8 cellular contexts compared by ENCODE assay signal in the genomic region with DNA sequence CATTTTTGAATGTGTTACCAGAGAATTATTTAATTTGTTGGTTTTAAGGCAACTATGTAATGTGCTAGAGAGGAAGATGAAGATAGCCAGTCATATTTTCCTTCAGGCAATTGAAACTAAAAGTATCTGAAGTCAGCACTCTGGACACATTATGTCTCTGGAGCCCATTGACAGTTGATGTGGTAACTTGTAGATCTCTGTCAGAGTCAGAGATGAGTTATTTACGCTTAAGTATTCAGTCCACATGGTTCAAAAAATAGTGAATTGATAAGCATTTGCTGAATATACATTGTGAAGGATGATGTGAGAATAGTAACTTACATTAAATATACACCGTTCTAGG. TPM values are rescaled to one million over a fixed set of nuclear protein-coding genes. Genes with fewer than 3 reads are reported as not detected.
A peak's percentile ranks its signal among the peaks of the same experiment; 100 is the strongest.
DNase-seq lines count a peak whose midpoint lies in the region; ATAC-seq, FAIRE-seq and TF ChIP-seq lines count a peak whose summit lies in the region.

No MANE protein-coding gene starts in this region.

- H3K4me3 ChIP-seq in AG04450 (ENCODE audit: low read depth, low read length) (peak overlapping the region; percentile 91), HUES48 (ENCODE audit: low read depth, low read length) (peak overlapping the region; percentile 85), astrocyte (ENCODE audit: insufficient read depth, low read depth, low read length) (peak overlapping the region; percentile 89), lower lobe of right lung (peak overlapping the region; percentile 83)

- DNase-seq in AG04450 (ENCODE audit: low read depth, low spot score) (no peak), astrocyte (ENCODE audit: low read depth) (no peak), lower lobe of right lung (no peak), GDM1 (lab: John Stamatoyannopoulos, UW) (no peak), HuH-7 (ENCODE audit: low spot score) (no peak)
- DNase-seq in stimulated activated CD4-positive, alpha-beta T cell treated with anti-CD3 and anti-CD28 coated beads, Interleukin-15, amount 100 ng/mL, for 24 hours: no peak

- H3K9ac ChIP-seq in HUES48 (ENCODE audit: low read depth, low read length) (no peak overlapping the region), astrocyte (ENCODE audit: low read length) (peak overlapping the region; percentile 56)

- H3K4me1 Mint-ChIP-seq in astrocyte (ENCODE audit: low read depth, unreplicated experiment): peaks cover 9% of the 10 kb centered on the region

- no peak overlapping the region for H3K27ac Mint-ChIP-seq in astrocyte (ENCODE audit: unreplicated experiment)

- peaks cover 63% of the 10 kb centered on the region for H3K79me2 ChIP-seq in astrocyte (ENCODE audit: insufficient read depth, low read length)

- peaks cover 4% of the 10 kb centered on the region for H3K36me3 Mint-ChIP-seq in astrocyte (ENCODE audit: low read depth, unreplicated experiment)

- H3K4me1 ChIP-seq in HUES48 (ENCODE audit: control insufficient read depth, insufficient read depth, low read length) (peaks cover 12% of the 10 kb centered on the region), astrocyte (ENCODE audit: insufficient read depth, low read length) (peaks cover 18% of the 10 kb centered on the region), lower lobe of right lung (peaks cover 51% of the 10 kb centered on the region)

- H3K4me2 ChIP-seq in astrocyte (ENCODE audit: low read length): peak overlapping the region; percentile 97

- H2AFZ ChIP-seq in astrocyte (ENCODE audit: low read depth, low read length): no peak overlapping the region

- H3K9me3 Mint-ChIP-seq in astrocyte (ENCODE audit: unreplicated experiment): no peaks in the 10 kb centered on the region

- H3K9me3 ChIP-seq in AG04450 (ENCODE audit: control insufficient read depth, insufficient read depth, low read length) (no peaks in the 10 kb centered on the region; the same call in 1 of the 2 replicates), HUES48 (ENCODE audit: control insufficient read depth, insufficient read depth, low read length) (no peaks in the 10 kb centered on the region), astrocyte (ENCODE audit: insufficient read depth, low read depth, low read length) (no peaks in the 10 kb centered on the region), lower lobe of right lung (no peaks in the 10 kb centered on the region)

- H3K27me3 ChIP-seq in AG04450 (ENCODE audit: control insufficient read depth, insufficient read depth, low read length) (no peaks in the 10 kb centered on the region), HUES48 (ENCODE audit: control insufficient read depth, insufficient read depth, low read length) (no peaks in the 10 kb centered on the region), astrocyte (ENCODE audit: insufficient read depth, low read length) (no peaks in the 10 kb centered on the region), lower lobe of right lung (ENCODE audit: low read depth) (no peaks in the 10 kb centered on the region)

- H3K27ac ChIP-seq in AG04450 (ENCODE audit: low read depth, low read length): no peak overlapping the region
- no peak overlapping the region for H3K27ac ChIP-seq in HUES48 (ENCODE audit: low read depth, low read length)
- no peak overlapping the region for H3K27ac ChIP-seq in astrocyte (ENCODE audit: low read depth, low read length)
- H3K27ac ChIP-seq in lower lobe of right lung: no peak overlapping the region

- CTCF ChIA-PET in AG04450 (lab: Charles Lee): interaction anchor here (0.9 kb wide), 1 partner anchor 46 kb away, joined by 4 read pairs; no protein-coding TSS in a partner anchor

- no peak for ATAC-seq in lower lobe of right lung
- ATAC-seq in GM21619 (IDR thresholded peaks at IDR 0.05; ENCODE audit: unreplicated experiment): no peak

- intact Hi-C loops in lower lobe of right lung (cut with DNase I): no loop called here

- TF ChIP-seq CTCF in AG04450 (IDR thresholded peaks at IDR 0.05; ENCODE audit: low read depth, low read length): no peak
- TF ChIP-seq CTCF in astrocyte (IDR thresholded peaks at IDR 0.05; ENCODE audit: insufficient read depth, low read depth, low read length): no peak
- no peak for TF ChIP-seq CTCF in lower lobe of right lung (IDR thresholded peaks at IDR 0.05)

- FAIRE-seq in astrocyte (lab: Jason Lieb, UNC): no peak

- H3K36me3 ChIP-seq in HUES48 (ENCODE audit: control insufficient read depth, insufficient read depth, low read length) (peaks cover 49% of the 10 kb centered on the region), astrocyte (ENCODE audit: insufficient read depth, low read length) (peaks cover 2% of the 10 kb centered on the region), lower lobe of right lung (peaks cover 6% of the 10 kb centered on the region)

- POLR2A ChIA-PET in AG04450 (lab: Yijun Ruan, JAX): interaction anchor here (0.5 to 0.7 kb wide), 2 partner anchors 97 to 305 kb away, joined by 4 to 6 read pairs; a partner anchor contains a TSS

- peak overlapping the region; percentile 95 for H3K4me3 Mint-ChIP-seq in astrocyte (ENCODE audit: unreplicated experiment)

- H3K27me3 Mint-ChIP-seq in astrocyte (ENCODE audit: low read depth, unreplicated experiment): no peaks in the 10 kb centered on the region

- H4K20me1 ChIP-seq in astrocyte (ENCODE audit: insufficient read depth, low read length): peaks cover 54% of the 10 kb centered on the region

RNA-seq across cellular contexts. Expression of a gene that starts 2.1 kb away (rescaled TPM):
- polyA plus RNA-seq in AG04450 (2011; rRNA removed): 36.5 and 46.1 TPM in 2 replicates
- polyA minus RNA-seq in AG04450 (2011; rRNA and poly(A)+ RNA removed): 34.2 and 64.0 TPM in 2 replicates
- 103 and 109 TPM in 2 replicates for total RNA-seq in astrocyte
- 71.5 TPM for total RNA-seq in lower lobe of right lung
